In genomic region chr6:163779727-163780284, GRCh38 we compare ENCODE assay signal across 21 cellular contexts.
DNase-seq lines count a peak whose midpoint lies in the region; ATAC-seq, FAIRE-seq and TF ChIP-seq lines count a peak whose summit lies in the region.
"Had no signal": no experiment of that assay in that cellular context is flagged by ENCODE, and none has a peak within 500 bp of the region (broad histone marks: within the 10 kb centered on the region; RNA-seq: fewer than 3 reads in every experiment).

No MANE protein-coding gene starts in this region.

- H2BK15ac ChIP-seq in neuronal stem cell (ENCODE audit: low read length): no peak overlapping the region

- DNase-seq in SJCRH30 (no peak), bronchial epithelial cell (ENCODE audit: low read depth) (peak; percentile 29), foreskin keratinocyte (peak in 1 of 2 donors; percentile 45), neuronal stem cell (ENCODE audit: low spot score) (no peak), suprapubic skin (ENCODE audit: low spot score in 2 of 2) (no peak), ACHN (no peak), osteocyte (ENCODE audit: extremely low spot score, unreplicated experiment) (no peak)
- DNase-seq: 8988T; C1 segment of cervical spinal cord; Calu3; CD4-positive, alpha-beta memory T cell; COR-L47; DMS53; DMS79 treated with DMSO at 0.1 percent for 48 hours; GF-D8; HFFc6 had no signal

- TF ChIP-seq CTCF in bronchial epithelial cell (IDR thresholded peaks at IDR 0.05; ENCODE audit: insufficient read depth, low read length, severe bottlenecking) (no peak), foreskin keratinocyte (conservative IDR thresholded peaks at IDR 0.05) (no peak), suprapubic skin (IDR thresholded peaks at IDR 0.05) (no peak), osteocyte (IDR thresholded peaks at IDR 0.05) (no peak)

- H3K4me1 Mint-ChIP-seq in osteocyte (ENCODE audit: unreplicated experiment): peaks cover 16% of the 10 kb centered on the region

- H3K4me1 ChIP-seq in SJCRH30 (peaks cover 59% of the 10 kb centered on the region), foreskin keratinocyte (no peaks in the 10 kb centered on the region), neuronal stem cell (ENCODE audit: control insufficient read depth in 2 of 2, insufficient read depth in 1 of 2, low read depth in 1 of 2, low read length in 2 of 2) (peaks cover 5 to 14% of the 10 kb centered on the region in 2 donors), suprapubic skin (peaks cover 25% of the 10 kb centered on the region)
- H3K4me1 ChIP-seq: A549, HAP-1 had no signal

- no peak overlapping the region for H3K4me3 Mint-ChIP-seq in osteocyte (ENCODE audit: unreplicated experiment)
- H3K4me3 Mint-ChIP-seq: CD4-positive, alpha-beta memory T cell; GM23338; HFFc6 had no signal

- peak; percentile 57 for ATAC-seq in foreskin keratinocyte
- ATAC-seq: A549, GM23338 had no signal

- H3K27me3 Mint-ChIP-seq in osteocyte (ENCODE audit: unreplicated experiment): peaks cover 3% of the 10 kb centered on the region

- no peak overlapping the region for H3K18ac ChIP-seq in neuronal stem cell (ENCODE audit: low read length)

- in situ Hi-C loops in ACHN (cut with HindIII; ENCODE audit: low pct_ligation_motif_present, low pct_unique_long_range_greater_than_20kb, low sequenced_read_pairs): no loop called here

- no peak overlapping the region for H3K4me2 ChIP-seq in neuronal stem cell (ENCODE audit: insufficient read depth, low read length, poor library complexity, severe bottlenecking)
- H3K4me2 ChIP-seq: A549, GM23338 had no signal

- no peak overlapping the region for H4K91ac ChIP-seq in neuronal stem cell (ENCODE audit: low read depth, low read length, poor library complexity)

- no peak overlapping the region for H4K8ac ChIP-seq in neuronal stem cell (ENCODE audit: low read depth, low read length)

- TF ChIP-seq EP300 in suprapubic skin (IDR thresholded peaks at IDR 0.05): no peak

- H2AFZ ChIP-seq in neuronal stem cell (ENCODE audit: low read length): no peak overlapping the region
- H2AFZ ChIP-seq: GM23338 had no signal

- FAIRE-seq in bronchial epithelial cell (lab: Jason Lieb, UNC): no peak
- FAIRE-seq: A549, GM12891, GM18507 had no signal

- H3K23ac ChIP-seq in neuronal stem cell (ENCODE audit: low read depth, low read length, poor library complexity): no peak overlapping the region

- WGBS in neuronal stem cell (ENCODE audit: extremely low coverage in 2 of 2, insufficient read length in 2 of 2, insufficient replicate concordance in 1 of 2), 2 donors: no CpG with 5 or more reads among the region's 7 CpGs
- WGBS in suprapubic skin: 58% methylated on average over 7 of the region's 7 CpGs

- no peaks in the 10 kb centered on the region for H3K36me3 ChIP-seq in SJCRH30
- H3K36me3 ChIP-seq in bronchial epithelial cell (ENCODE audit: control insufficient read depth, insufficient read depth, low read length): no peaks in the 10 kb centered on the region
- H3K36me3 ChIP-seq in neuronal stem cell (replicated peaks in 1 of 2; ENCODE audit: control insufficient read depth in 2 of 2, insufficient read depth in 2 of 2, low read length in 2 of 2): no peaks in the 10 kb centered on the region
- H3K36me3 ChIP-seq in suprapubic skin: no peaks in the 10 kb centered on the region
- H3K36me3 ChIP-seq: HAP-1 had no signal

- no peak overlapping the region for H3K14ac ChIP-seq in neuronal stem cell (ENCODE audit: low read length)

- H3K9me3 Mint-ChIP-seq in osteocyte (ENCODE audit: unreplicated experiment): no peaks in the 10 kb centered on the region
- H3K9me3 Mint-ChIP-seq: CD4-positive, alpha-beta memory T cell; GM23338; HFFc6 had no signal

- no peak overlapping the region for H2AK5ac ChIP-seq in neuronal stem cell (ENCODE audit: low read depth, low read length)

- no peak overlapping the region for H2BK5ac ChIP-seq in neuronal stem cell (ENCODE audit: low read length)

- H3K27me3 ChIP-seq in SJCRH30: no peaks in the 10 kb centered on the region
- H3K27me3 ChIP-seq in bronchial epithelial cell (ENCODE audit: control insufficient read depth, insufficient read depth, low read length): no peaks in the 10 kb centered on the region
- peaks cover 3% of the 10 kb centered on the region for H3K27me3 ChIP-seq in foreskin keratinocyte
- no peaks in the 10 kb centered on the region for H3K27me3 ChIP-seq in neuronal stem cell (ENCODE audit: control insufficient read depth in 3 of 3, insufficient read depth in 3 of 3, low read depth in 1 of 3, low read length in 3 of 3)
- no peaks in the 10 kb centered on the region for H3K27me3 ChIP-seq in suprapubic skin

- H3K79me1 ChIP-seq in neuronal stem cell (ENCODE audit: low read depth, low read length): no peaks in the 10 kb centered on the region

- H2BK120ac ChIP-seq in neuronal stem cell (ENCODE audit: low read depth, low read length): no peak overlapping the region

- H3K27ac Mint-ChIP-seq in osteocyte (ENCODE audit: unreplicated experiment): no peak overlapping the region
- H3K27ac Mint-ChIP-seq: CD4-positive, alpha-beta memory T cell; GM23338; HFFc6 had no signal

- peak overlapping the region; percentile 12 for H2BK12ac ChIP-seq in neuronal stem cell (ENCODE audit: low read length)

- H3K36me3 Mint-ChIP-seq in osteocyte (ENCODE audit: unreplicated experiment): no peaks in the 10 kb centered on the region
- H3K36me3 Mint-ChIP-seq: CD4-positive, alpha-beta memory T cell had no signal

- no peaks in the 10 kb centered on the region for H3K9me3 ChIP-seq in SJCRH30 (replicated peaks)
- H3K9me3 ChIP-seq in neuronal stem cell (replicated peaks in 1 of 2; ENCODE audit: control insufficient read depth in 2 of 2, insufficient read depth in 1 of 2, low read depth in 1 of 2, low read length in 2 of 2): peaks cover 0 to 2% of the 10 kb centered on the region in 2 donors
- H3K9me3 ChIP-seq in suprapubic skin: no peaks in the 10 kb centered on the region
- H3K9me3 ChIP-seq: A549, HAP-1 had no signal

- no peak overlapping the region for H3K9ac ChIP-seq in neuronal stem cell (ENCODE audit: low read depth, low read length, poor library complexity)

- no peak overlapping the region for H3K4me3 ChIP-seq in SJCRH30
- H3K4me3 ChIP-seq in bronchial epithelial cell (ENCODE audit: low read depth, low read length): no peak overlapping the region
- no peak overlapping the region for H3K4me3 ChIP-seq in neuronal stem cell (ENCODE audit: low read length in 2 of 2)
- H3K4me3 ChIP-seq in suprapubic skin: no peak overlapping the region
- H3K4me3 ChIP-seq: A549, GM23338, HAP-1 had no signal

- H3K27ac ChIP-seq in SJCRH30: peak overlapping the region; percentile 86
- no peak overlapping the region for H3K27ac ChIP-seq in foreskin keratinocyte
- no peak overlapping the region for H3K27ac ChIP-seq in neuronal stem cell (replicated peaks; ENCODE audit: low read length)
- no peak overlapping the region for H3K27ac ChIP-seq in suprapubic skin
- H3K27ac ChIP-seq: A549 had no signal

- H3K4ac ChIP-seq in neuronal stem cell (ENCODE audit: low read length): no peak overlapping the region

- TF ChIP-seq POLR2A in suprapubic skin (IDR thresholded peaks at IDR 0.05): no peak
